In genomic region chr19:1648926-1649541, GRCh38 we compare ENCODE assay signal across 1 cellular context.
TF ChIP-seq lines count a peak whose summit lies in the region.

No MANE protein-coding gene starts in this region.

TF ChIP-seq in GM23338, 12 proteins besides CTCF, POLR2A, EP300 and RAD21 (continued from another document):
- TF ChIP-seq ZNF462 (CRISPR knock-in tag; IDR thresholded peaks at IDR 0.05) (no peak), POLR2AphosphoS5 (IDR thresholded peaks at IDR 0.05; ENCODE audit: low read depth) (no peak), ETS1 (IDR thresholded peaks at IDR 0.05) (no peak), ZNF331 (CRISPR knock-in tag; IDR thresholded peaks at IDR 0.05; ENCODE audit: low read depth) (no peak), NANOG (IDR thresholded peaks at IDR 0.05; ENCODE audit: borderline replicate concordance) (no peak), STAT1 (IDR thresholded peaks at IDR 0.05; ENCODE audit: unreplicated experiment) (no peak)
TF ChIP-seq in GM23338: peak in this region for 0.
